In genomic region chr18:59271606-59272220, GRCh38 we compare ENCODE assay signal across 21 cellular contexts. TPM values are rescaled to one million over a fixed set of nuclear protein-coding genes. Genes with fewer than 3 reads are reported as not detected.
A peak's percentile ranks its signal among the peaks of the same experiment; 100 is the strongest.
DNase-seq lines count a peak whose midpoint lies in the region; ATAC-seq and TF ChIP-seq lines count a peak whose summit lies in the region.
"Had no signal": no experiment of that assay in that cellular context is flagged by ENCODE, and none has a peak within 500 bp of the region (broad histone marks: within the 10 kb centered on the region; RNA-seq: fewer than 3 reads in every experiment).

No MANE protein-coding gene starts in this region.

- H3K27ac ChIP-seq in WERI-Rb-1 = peak overlapping the region; percentile 92
- H3K27ac ChIP-seq in iPS-20b (ENCODE audit: low read length) = no peak overlapping the region
- H3K27ac ChIP-seq in suprapubic skin = no peak overlapping the region
- H3K27ac ChIP-seq in sigmoid colon = no peak overlapping the region
- H3K27ac ChIP-seq: right lobe of liver had no signal

- H3K4me3 Mint-ChIP-seq in activated naive CD8-positive, alpha-beta T cell treated with anti-CD3 and anti-CD28 coated beads, Interleukin-2, amount 10 ng/mL, durations not matched to agents 7 days and 5 days = peak overlapping the region; percentile 30
- no peak overlapping the region for H3K4me3 Mint-ChIP-seq in activated naive CD8-positive, alpha-beta T cell treated with anti-CD3 and anti-CD28 coated beads, Interleukin-2, amount 50 U/mL, for 24 hours
- H3K4me3 Mint-ChIP-seq in activated T-helper 2 cell treated with anti-CD3 and anti-CD28 coated beads, Interferon-gamma antibody, Interleukin-2, Interleukin-4, amounts not matched to agents 10 μg/mL and 5 μg/mL and 100 μg/mL, durations not matched to agents 14 hours and 24 hours and 36 hours (ENCODE audit: low read depth) = no peak overlapping the region
- H3K4me3 Mint-ChIP-seq: stimulated activated naive CD8-positive, alpha-beta T cell treated with anti-CD3 and anti-CD28 coated beads, Interleukin-15, Interleukin-2, amounts not matched to agents 100 ng/mL and 50 ng/mL, for 24 hours had no signal

- ATAC-seq in activated naive CD8-positive, alpha-beta T cell treated with anti-CD3 and anti-CD28 coated beads, Interleukin-2, amount 10 ng/mL, durations not matched to agents 7 days and 5 days (ENCODE audit: low read depth) = no peak
- no peak for ATAC-seq in activated naive CD8-positive, alpha-beta T cell treated with anti-CD3 and anti-CD28 coated beads, Interleukin-2, amount 50 U/mL, for 24 hours
- no peak for ATAC-seq in GM18868 (IDR thresholded peaks at IDR 0.05; ENCODE audit: unreplicated experiment)
- ATAC-seq: HCT116, Right ventricle myocardium inferior had no signal

- H3K9me3 ChIP-seq in WERI-Rb-1 (ENCODE audit: severe bottlenecking) (no peaks in the 10 kb centered on the region), iPS-20b (ENCODE audit: insufficient read depth, low read depth, low read length) (peaks cover 11% of the 10 kb centered on the region; the same call in 1 of the 2 replicates), suprapubic skin (no peaks in the 10 kb centered on the region), sigmoid colon (no peaks in the 10 kb centered on the region)
- H3K9me3 ChIP-seq: right lobe of liver had no signal

- peaks cover 61% of the 10 kb centered on the region for H3K36me3 ChIP-seq in WERI-Rb-1
- no peaks in the 10 kb centered on the region for H3K36me3 ChIP-seq in iPS-20b (ENCODE audit: insufficient read depth, low read depth, low read length)
- no peaks in the 10 kb centered on the region for H3K36me3 ChIP-seq in suprapubic skin
- H3K36me3 ChIP-seq in sigmoid colon = no peaks in the 10 kb centered on the region
- H3K36me3 ChIP-seq: right lobe of liver had no signal

- no peak for TF ChIP-seq CTCF in WERI-Rb-1 (IDR thresholded peaks at IDR 0.05; ENCODE audit: low read depth, low read length)
- TF ChIP-seq CTCF in suprapubic skin (IDR thresholded peaks at IDR 0.05) = no peak
- no peak for TF ChIP-seq CTCF in sigmoid colon (IDR thresholded peaks at IDR 0.05)

- H3K9ac ChIP-seq in iPS-20b (ENCODE audit: low read depth, low read length) = no peak overlapping the region

- POLR2A ChIA-PET in activated naive CD8-positive, alpha-beta T cell treated with anti-CD3 and anti-CD28 coated beads, Interleukin-2, amount 10 ng/mL, durations not matched to agents 7 days and 5 days (lab: Charles Lee) = no interaction called here

- peak overlapping the region; percentile 68 for H3K4me3 ChIP-seq in WERI-Rb-1 (ENCODE audit: low read depth, low read length)
- peak overlapping the region; percentile 77; the same call in 1 of the 2 replicates for H3K4me3 ChIP-seq in iPS-20b (ENCODE audit: low read length)
- peak overlapping the region; percentile 47 for H3K4me3 ChIP-seq in suprapubic skin
- peak overlapping the region in 2 of 4 donors; percentile 31 to 32 for H3K4me3 ChIP-seq in sigmoid colon

- no peaks in the 10 kb centered on the region for H3K9me3 Mint-ChIP-seq in activated naive CD8-positive, alpha-beta T cell treated with anti-CD3 and anti-CD28 coated beads, Interleukin-2, amount 10 ng/mL, durations not matched to agents 7 days and 5 days
- no peaks in the 10 kb centered on the region for H3K9me3 Mint-ChIP-seq in activated naive CD8-positive, alpha-beta T cell treated with anti-CD3 and anti-CD28 coated beads, Interleukin-2, amount 50 U/mL, for 24 hours
- H3K9me3 Mint-ChIP-seq in activated T-helper 2 cell treated with anti-CD3 and anti-CD28 coated beads, Interferon-gamma antibody, Interleukin-2, Interleukin-4, amounts not matched to agents 10 μg/mL and 5 μg/mL and 100 μg/mL, durations not matched to agents 14 hours and 24 hours and 36 hours = no peaks in the 10 kb centered on the region
- H3K9me3 Mint-ChIP-seq: stimulated activated naive CD8-positive, alpha-beta T cell treated with anti-CD3 and anti-CD28 coated beads, Interleukin-15, Interleukin-2, amounts not matched to agents 100 ng/mL and 50 ng/mL, for 24 hours had no signal

- H3K36me3 Mint-ChIP-seq in activated naive CD8-positive, alpha-beta T cell treated with anti-CD3 and anti-CD28 coated beads, Interleukin-2, amount 10 ng/mL, durations not matched to agents 7 days and 5 days = peaks cover 2% of the 10 kb centered on the region
- H3K36me3 Mint-ChIP-seq in activated naive CD8-positive, alpha-beta T cell treated with anti-CD3 and anti-CD28 coated beads, Interleukin-2, amount 50 U/mL, for 24 hours (ENCODE audit: low read depth) = no peaks in the 10 kb centered on the region
- H3K36me3 Mint-ChIP-seq in activated T-helper 2 cell treated with anti-CD3 and anti-CD28 coated beads, Interferon-gamma antibody, Interleukin-2, Interleukin-4, amounts not matched to agents 10 μg/mL and 5 μg/mL and 100 μg/mL, durations not matched to agents 14 hours and 24 hours and 36 hours (ENCODE audit: low read depth) = no peaks in the 10 kb centered on the region

- TF ChIP-seq EP300 in suprapubic skin (IDR thresholded peaks at IDR 0.05) = no peak
- TF ChIP-seq EP300 in sigmoid colon (IDR thresholded peaks at IDR 0.05) = no peak

- TF ChIP-seq POLR2A in suprapubic skin (IDR thresholded peaks at IDR 0.05) (no peak), sigmoid colon (IDR thresholded peaks at IDR 0.05) (no peak)

- no peak for DNase-seq in activated naive CD8-positive, alpha-beta T cell treated with anti-CD3 and anti-CD28 coated beads, Interleukin-2, amount 10 ng/mL, durations not matched to agents 7 days and 5 days
- DNase-seq in activated naive CD8-positive, alpha-beta T cell treated with anti-CD3 and anti-CD28 coated beads, Interleukin-2, amount 50 U/mL, for 24 hours = no peak
- DNase-seq in WERI-Rb-1 (no peak), suprapubic skin (ENCODE audit: low spot score in 2 of 2) (no peak), sigmoid colon (no peak)
- no peak for DNase-seq in activated T-helper 2 cell treated with anti-CD3 and anti-CD28 coated beads, Interferon-gamma antibody, Interleukin-2, Interleukin-4, amounts not matched to agents 10 μg/mL and 5 μg/mL and 100 μg/mL, durations not matched to agents 14 hours and 24 hours and 36 hours (ENCODE audit: low spot score)
- DNase-seq: activated CD4-positive, CD25-positive, alpha-beta regulatory T cell; activated effector memory CD4-positive, alpha-beta T cell treated with Interleukin-2 at 50 U/mL for 16 hours; Karpas-422; midbrain; NCI-H1092 treated with DMSO at 0.1 percent for 48 hours; NCI-H526; nucleus accumbens had no signal

- peaks cover 20% of the 10 kb centered on the region for H3K4me1 ChIP-seq in iPS-20b (ENCODE audit: insufficient read depth, low read length)
- H3K4me1 ChIP-seq in suprapubic skin = peaks cover 44% of the 10 kb centered on the region
- H3K4me1 ChIP-seq in sigmoid colon = peaks cover 0 to 47% (median 42%) of the 10 kb centered on the region in 4 donors

- 39% methylated on average over 14 of the region's 14 CpGs for WGBS in suprapubic skin
- WGBS in sigmoid colon, 2 donors = 14 to 29% methylated on average over 14 of the region's 14 CpGs

- intact Hi-C loops in activated T-helper 2 cell treated with anti-CD3 and anti-CD28 coated beads, Interferon-gamma antibody, Interleukin-2, Interleukin-4, amounts not matched to agents 10 μg/mL and 5 μg/mL and 100 μg/mL, durations not matched to agents 14 hours and 24 hours and 36 hours (cut with micrococcal nuclease) = no loop called here
- intact Hi-C loops in sigmoid colon (cut with DNase I) = no loop called here

- no peaks in the 10 kb centered on the region for H3K27me3 ChIP-seq in WERI-Rb-1 (ENCODE audit: insufficient read depth, low read depth, severe bottlenecking)
- H3K27me3 ChIP-seq in iPS-20b (ENCODE audit: insufficient read depth, low read length) = peaks cover 99% of the 10 kb centered on the region
- peaks cover 100% of the 10 kb centered on the region for H3K27me3 ChIP-seq in suprapubic skin
- H3K27me3 ChIP-seq in sigmoid colon = peaks cover 68 to 100% (median 81%) of the 10 kb centered on the region in 3 donors

- H3K27ac Mint-ChIP-seq in activated naive CD8-positive, alpha-beta T cell treated with anti-CD3 and anti-CD28 coated beads, Interleukin-2, amount 10 ng/mL, durations not matched to agents 7 days and 5 days = no peak overlapping the region
- H3K27ac Mint-ChIP-seq in activated naive CD8-positive, alpha-beta T cell treated with anti-CD3 and anti-CD28 coated beads, Interleukin-2, amount 50 U/mL, for 24 hours = no peak overlapping the region
- no peak overlapping the region for H3K27ac Mint-ChIP-seq in activated T-helper 2 cell treated with anti-CD3 and anti-CD28 coated beads, Interferon-gamma antibody, Interleukin-2, Interleukin-4, amounts not matched to agents 10 μg/mL and 5 μg/mL and 100 μg/mL, durations not matched to agents 14 hours and 24 hours and 36 hours
- H3K27ac Mint-ChIP-seq: stimulated activated naive CD8-positive, alpha-beta T cell treated with anti-CD3 and anti-CD28 coated beads, Interleukin-15, Interleukin-2, amounts not matched to agents 100 ng/mL and 50 ng/mL, for 24 hours had no signal

- peaks cover 12% of the 10 kb centered on the region for H3K4me1 Mint-ChIP-seq in activated naive CD8-positive, alpha-beta T cell treated with anti-CD3 and anti-CD28 coated beads, Interleukin-2, amount 10 ng/mL, durations not matched to agents 7 days and 5 days
- peaks cover 25% of the 10 kb centered on the region for H3K4me1 Mint-ChIP-seq in activated naive CD8-positive, alpha-beta T cell treated with anti-CD3 and anti-CD28 coated beads, Interleukin-2, amount 50 U/mL, for 24 hours
- peaks cover 15% of the 10 kb centered on the region for H3K4me1 Mint-ChIP-seq in activated T-helper 2 cell treated with anti-CD3 and anti-CD28 coated beads, Interferon-gamma antibody, Interleukin-2, Interleukin-4, amounts not matched to agents 10 μg/mL and 5 μg/mL and 100 μg/mL, durations not matched to agents 14 hours and 24 hours and 36 hours (ENCODE audit: low read depth)

- H3K27me3 Mint-ChIP-seq in activated naive CD8-positive, alpha-beta T cell treated with anti-CD3 and anti-CD28 coated beads, Interleukin-2, amount 10 ng/mL, durations not matched to agents 7 days and 5 days = peaks cover 87% of the 10 kb centered on the region
- peaks cover 84% of the 10 kb centered on the region for H3K27me3 Mint-ChIP-seq in activated naive CD8-positive, alpha-beta T cell treated with anti-CD3 and anti-CD28 coated beads, Interleukin-2, amount 50 U/mL, for 24 hours
- H3K27me3 Mint-ChIP-seq in activated T-helper 2 cell treated with anti-CD3 and anti-CD28 coated beads, Interferon-gamma antibody, Interleukin-2, Interleukin-4, amounts not matched to agents 10 μg/mL and 5 μg/mL and 100 μg/mL, durations not matched to agents 14 hours and 24 hours and 36 hours (ENCODE audit: low read depth) = peaks cover 80% of the 10 kb centered on the region

RNA-seq across cellular contexts. Expression of gene RAX, which starts 1.5 kb away (rescaled TPM):
- total RNA-seq in activated naive CD8-positive, alpha-beta T cell treated with anti-CD3 and anti-CD28 coated beads, Interleukin-2, amount 10 ng/mL, durations not matched to agents 7 days and 5 days = not detected
- total RNA-seq in suprapubic skin (under 1 TPM in 1 of 4 donors, not detected in 3; 0.18 TPM), sigmoid colon (not detected)
- total RNA-seq in activated T-helper 2 cell treated with anti-CD3 and anti-CD28 coated beads, Interferon-gamma antibody, Interleukin-2, Interleukin-4, amounts not matched to agents 10 μg/mL and 5 μg/mL and 100 μg/mL, durations not matched to agents 14 hours and 24 hours and 36 hours = 0.32 TPM in 1 of 2 replicates, not detected in the other
- polyA plus RNA-seq in sigmoid colon = not detected
- total RNA-seq: Daoy, right lobe of liver, Right ventricle myocardium inferior, ureter had no signal

RNA-seq across cellular contexts. Expression of gene CPLX4, which starts 46.7 kb away (rescaled TPM):
- not detected for total RNA-seq in activated naive CD8-positive, alpha-beta T cell treated with anti-CD3 and anti-CD28 coated beads, Interleukin-2, amount 10 ng/mL, durations not matched to agents 7 days and 5 days
- total RNA-seq in suprapubic skin (not detected), sigmoid colon (under 1 TPM in 1 of 4 donors, not detected in 3; 0.33 TPM)
- total RNA-seq in activated T-helper 2 cell treated with anti-CD3 and anti-CD28 coated beads, Interferon-gamma antibody, Interleukin-2, Interleukin-4, amounts not matched to agents 10 μg/mL and 5 μg/mL and 100 μg/mL, durations not matched to agents 14 hours and 24 hours and 36 hours = not detected in 2 replicates
- not detected for polyA plus RNA-seq in sigmoid colon
- total RNA-seq: Daoy, Right ventricle myocardium inferior, ureter had no signal

RNA-seq across cellular contexts. Expression of gene GRP, which starts 51.8 kb away (rescaled TPM):
- not detected for total RNA-seq in activated naive CD8-positive, alpha-beta T cell treated with anti-CD3 and anti-CD28 coated beads, Interleukin-2, amount 10 ng/mL, durations not matched to agents 7 days and 5 days
- not detected for total RNA-seq in suprapubic skin
- not detected in 2 replicates for total RNA-seq in activated T-helper 2 cell treated with anti-CD3 and anti-CD28 coated beads, Interferon-gamma antibody, Interleukin-2, Interleukin-4, amounts not matched to agents 10 μg/mL and 5 μg/mL and 100 μg/mL, durations not matched to agents 14 hours and 24 hours and 36 hours
- 1 to 10 TPM; 1.4 to 6.6 (median 2.7) TPM for total RNA-seq in sigmoid colon
- under 1 TPM in 1 of 3 donors, not detected in 2; 0.93 TPM for polyA plus RNA-seq in sigmoid colon
- total RNA-seq: Daoy, right lobe of liver, Right ventricle myocardium inferior, ureter had no signal
